27 cellular contexts compared by ENCODE assay signal in the genomic region with DNA sequence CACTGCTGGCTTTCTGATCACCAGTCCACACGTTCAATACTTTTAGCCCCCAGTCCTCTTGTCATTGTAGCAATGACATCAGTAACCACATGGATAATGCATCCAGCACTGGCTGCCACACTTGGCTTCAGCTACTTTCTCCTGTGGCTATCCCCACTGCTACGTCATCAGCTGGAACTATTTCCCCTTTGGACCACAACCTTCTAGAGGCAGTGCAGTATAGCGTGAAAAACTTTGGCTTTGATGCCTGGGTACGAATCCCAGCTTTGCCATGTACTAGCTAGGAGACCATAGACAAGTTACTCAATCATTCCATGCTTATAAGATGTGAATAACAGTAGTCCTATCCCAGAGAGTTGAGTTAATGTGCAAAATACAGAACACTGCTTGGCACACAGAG.
"Had no signal": no experiment of that assay in that cellular context is flagged by ENCODE, and none has a peak within 500 bp of the region (broad histone marks: within the 10 kb centered on the region; RNA-seq: fewer than 3 reads in every experiment).

No MANE protein-coding gene starts in this region.

- H3K4me1 Mint-ChIP-seq: activated B cell treated with CpG ODN at 0.5 μM for 24 hours; activated CD4-positive, alpha-beta memory T cell treated with anti-CD3 and anti-CD28 coated beads, Interleukin-2, amount 10 ng/mL, durations not matched to agents 7 days and 5 days; activated T-helper 17 cell treated with anti-CD3 and anti-CD28 coated beads, Interleukin-2, amount 50 U/mL, for 72 hours; central memory CD8-positive, alpha-beta T cell; T-cell had no signal

- H3K27me3 ChIP-seq: body of pancreas had no signal

- H3K4me1 ChIP-seq: body of pancreas had no signal

- DNase-seq: activated B cell treated with CpG ODN at 0.5 μM for 24 hours; activated CD4-positive, alpha-beta memory T cell treated with anti-CD3 and anti-CD28 coated beads, Interleukin-2, amount 10 ng/mL, durations not matched to agents 7 days and 5 days; activated CD4-positive, alpha-beta T cell treated with anti-CD3 and anti-CD28 coated beads, Interleukin-2, amount 50 U/mL, for 1 hour; activated gamma-delta T cell; activated naive CD4-positive, alpha-beta T cell treated with anti-CD3 and anti-CD28 coated beads for 36 hours; activated T-cell treated with anti-CD3 and anti-CD28 coated beads for 4 hours; activated T-cell treated with anti-CD3 and anti-CD28 coated beads, Interleukin-2, amount 50 U/mL, for 48 hours; amygdala; body of pancreas; KG1; MM.1S; NCI-H1105; NCI-H1436; NCI-H1694 treated with DMSO at 0.1 percent for 48 hours; NCI-H2081; NCI-H510A; NCI-H526 treated with DMSO at 0.1 percent for 48 hours; NCI-H82; T-cell; T-helper 2 cell; T1000 had no signal

- H3K4me3 ChIP-seq: body of pancreas, SK-N-MC had no signal

- H3K27ac ChIP-seq: body of pancreas, SK-N-MC had no signal

- H3K36me3 Mint-ChIP-seq: activated naive CD8-positive, alpha-beta T cell; T-cell had no signal

- H3K4me3 Mint-ChIP-seq: activated B cell treated with CpG ODN at 0.5 μM for 24 hours; activated CD4-positive, alpha-beta memory T cell treated with anti-CD3 and anti-CD28 coated beads, Interleukin-2, amount 10 ng/mL, durations not matched to agents 7 days and 5 days; activated naive CD4-positive, alpha-beta T cell treated with anti-CD3 and anti-CD28 coated beads for 36 hours; activated naive CD8-positive, alpha-beta T cell; activated T-helper 17 cell treated with anti-CD3 and anti-CD28 coated beads, Interleukin-2, amount 50 U/mL, for 72 hours; central memory CD8-positive, alpha-beta T cell; T-cell had no signal

- H3K27ac Mint-ChIP-seq: activated B cell treated with CpG ODN at 0.5 μM for 24 hours; activated CD4-positive, alpha-beta memory T cell treated with anti-CD3 and anti-CD28 coated beads, Interleukin-2, amount 10 ng/mL, durations not matched to agents 7 days and 5 days; activated naive CD4-positive, alpha-beta T cell treated with anti-CD3 and anti-CD28 coated beads for 36 hours; activated naive CD8-positive, alpha-beta T cell; activated T-helper 17 cell treated with anti-CD3 and anti-CD28 coated beads, Interleukin-2, amount 50 U/mL, for 72 hours; T-cell had no signal

- ATAC-seq: activated T-helper 17 cell treated with anti-CD3 and anti-CD28 coated beads, Interleukin-2, amount 50 U/mL, for 72 hours; body of pancreas; Right ventricle myocardium inferior; T-cell had no signal

- H3K9me3 ChIP-seq: body of pancreas had no signal

- FAIRE-seq: TTC549 had no signal

- H3K9me3 Mint-ChIP-seq: activated B cell treated with CpG ODN at 0.5 μM for 24 hours; activated CD4-positive, alpha-beta memory T cell treated with anti-CD3 and anti-CD28 coated beads, Interleukin-2, amount 10 ng/mL, durations not matched to agents 7 days and 5 days; activated naive CD4-positive, alpha-beta T cell treated with anti-CD3 and anti-CD28 coated beads for 36 hours; activated T-helper 17 cell treated with anti-CD3 and anti-CD28 coated beads, Interleukin-2, amount 50 U/mL, for 72 hours; central memory CD8-positive, alpha-beta T cell; T-cell had no signal
